Comparison of ENCODE assay signal across 8 cellular contexts in the genomic region with DNA sequence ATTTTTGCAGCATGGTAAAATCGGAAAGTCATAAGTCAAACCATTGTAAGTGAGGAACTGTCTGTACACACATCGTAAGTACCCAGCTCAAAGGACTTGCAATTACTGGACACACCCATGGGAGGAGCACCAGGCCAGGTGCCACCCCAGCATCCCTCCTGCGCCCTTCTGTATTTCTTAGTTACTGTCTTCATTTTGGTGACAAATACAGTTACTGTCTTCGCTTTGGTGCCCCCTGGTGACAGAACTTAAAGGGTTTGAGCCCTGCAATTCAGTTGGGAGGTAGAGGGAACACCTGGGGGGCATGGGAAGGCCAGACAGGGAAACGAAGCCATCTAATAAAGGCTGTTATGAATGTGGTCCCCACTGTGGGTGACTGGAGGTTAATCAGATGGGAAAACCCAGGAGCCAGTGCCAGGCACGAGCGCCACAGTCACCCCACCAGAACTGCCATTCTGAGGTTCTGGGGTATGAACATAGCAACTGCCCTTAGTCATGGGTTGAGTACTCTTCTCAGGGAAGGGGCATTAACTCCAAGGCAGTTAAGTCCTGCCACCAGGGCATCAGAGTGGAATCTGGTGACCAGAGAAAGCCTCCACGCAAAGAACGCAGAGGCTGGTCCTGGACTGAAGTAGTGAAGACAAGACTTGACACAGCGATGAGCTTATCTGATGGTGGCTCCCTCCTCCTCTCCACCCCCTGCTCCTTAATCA.
DNase-seq lines count a peak whose midpoint lies in the region; ATAC-seq and TF ChIP-seq lines count a peak whose summit lies in the region.

No MANE protein-coding gene starts in this region.

- peak; percentile 52 for TF ChIP-seq RAD21 in IMR-90 (IDR thresholded peaks at IDR 0.05; ENCODE audit: low read length)
- TF ChIP-seq RAD21 in neural cell (conservative IDR thresholded peaks at IDR 0.05) = peak; percentile 46

- no peaks in the 10 kb centered on the region for H4K20me1 ChIP-seq in IMR-90 (ENCODE audit: insufficient read depth, low read length)
- H4K20me1 ChIP-seq in neural cell (ENCODE audit: insufficient read depth) = no peaks in the 10 kb centered on the region

- no peak overlapping the region for H2BK120ac ChIP-seq in IMR-90 (ENCODE audit: low read depth, low read length)

- H4K8ac ChIP-seq in IMR-90 (ENCODE audit: low read depth in 2 of 2, low read length in 2 of 2) = no peak overlapping the region

- H3K4me3 Mint-ChIP-seq in T-helper 17 cell = no peak overlapping the region

- H3K79me1 ChIP-seq in IMR-90 (ENCODE audit: low read depth in 1 of 2, low read length in 2 of 2) = no peaks in the 10 kb centered on the region

- DNase-seq in DMS53 (lab: John Stamatoyannopoulos, UW) (peak; percentile 40), DMS53 treated with DMSO at 0.1 percent for 48 hours (lab: John Stamatoyannopoulos, UW; ENCODE audit: unreplicated experiment) (no peak), IMR-90 (peak; percentile 17), T-helper 17 cell (no peak), dermis microvascular lymphatic vessel endothelial cell (ENCODE audit: low read depth in 2 of 2) (peak; percentile 5 to 38), sciatic nerve (ENCODE audit: low spot score) (no peak)

- dilution Hi-C loops in IMR-90 (cut with HindIII; ENCODE audit: low sequenced_read_pairs, unreplicated experiment) = no loop called here

- CTCF ChIA-PET in IMR-90 (lab: Yijun Ruan, JAX) = no interaction called here

- no peak overlapping the region for H4K91ac ChIP-seq in IMR-90 (ENCODE audit: insufficient read depth, low read depth, low read length)

- intact Hi-C loops in IMR-90 (cut with micrococcal nuclease) = loop anchor here (1.0 to 2.0 kb wide), 3 partner anchors 150 to 613 kb away; a partner anchor contains a TSS
- intact Hi-C loops in sciatic nerve (cut with DNase I) = no loop called here

- H2BK15ac ChIP-seq in IMR-90 (ENCODE audit: low read depth, low read length) = no peak overlapping the region

- no peak overlapping the region for H4K5ac ChIP-seq in IMR-90 (ENCODE audit: low read depth, low read length)

- H3K36me3 ChIP-seq in IMR-90 (ENCODE audit: control insufficient read depth, insufficient read depth, low read length) = no peaks in the 10 kb centered on the region
- no peaks in the 10 kb centered on the region for H3K36me3 ChIP-seq in neural cell (ENCODE audit: insufficient read depth, low read length)

- H3K4me1 ChIP-seq in IMR-90 (ENCODE audit: control insufficient read depth, insufficient read depth, low read length) = no peaks in the 10 kb centered on the region

- no peak overlapping the region for H3K4ac ChIP-seq in IMR-90 (ENCODE audit: low read depth, low read length)

- TF ChIP-seq CTCF in IMR-90 (conservative IDR thresholded peaks at IDR 0.05; ENCODE audit: low read depth, low read length) (peak; percentile 50), neural cell (IDR thresholded peaks at IDR 0.05; ENCODE audit: poor library complexity, severe bottlenecking) (peak; percentile 50)

- H2AFZ ChIP-seq in IMR-90 (replicated peaks; ENCODE audit: low read length, poor library complexity) (no peak overlapping the region), neural cell (ENCODE audit: low read depth, low read length) (no peak overlapping the region)

- no peak overlapping the region for H3K14ac ChIP-seq in IMR-90 (replicated peaks; ENCODE audit: low read depth, low read length)

- H2BK5ac ChIP-seq in IMR-90 (ENCODE audit: low read depth, low read length, poor library complexity, severe bottlenecking) = no peak overlapping the region

- in situ Hi-C loops in IMR-90 (cut with MboI; ENCODE audit: low sequenced_read_pairs) = no loop called here

- ATAC-seq in IMR-90 (ENCODE audit: low read depth) = peak; percentile 57; the same call in 1 of the 2 replicates
- peak; percentile 37 for ATAC-seq in T-helper 17 cell
- ATAC-seq in sciatic nerve = no peak
- no peak for ATAC-seq in GM18505 (IDR thresholded peaks at IDR 0.05; ENCODE audit: unreplicated experiment)

- no peak overlapping the region for H3K23ac ChIP-seq in IMR-90 (ENCODE audit: low read depth, low read length)

- TF ChIP-seq POLR2A in IMR-90 (IDR thresholded peaks at IDR 0.05; ENCODE audit: low read depth, low read length) (no peak), GM18505 (IDR thresholded peaks at IDR 0.05; ENCODE audit: borderline replicate concordance, extremely low read depth, insufficient read depth, insufficient read length) (no peak)

- H3K36me3 Mint-ChIP-seq in T-helper 17 cell (ENCODE audit: low read depth) = peaks cover 4% of the 10 kb centered on the region

- H3K4me3 ChIP-seq in IMR-90 (ENCODE audit: insufficient read depth, low read depth, low read length) (no peak overlapping the region), neural cell (ENCODE audit: low read length) (no peak overlapping the region)

- H3K27me3 ChIP-seq in IMR-90 (ENCODE audit: control insufficient read depth, insufficient read depth, low read length) (peaks cover 1% of the 10 kb centered on the region; the same call in 1 of the 2 replicates), neural cell (ENCODE audit: insufficient read depth, low read depth, low read length) (no peaks in the 10 kb centered on the region)

- no peaks in the 10 kb centered on the region for H3K79me2 ChIP-seq in neural cell (replicated peaks; ENCODE audit: insufficient read depth, low read length)

- peaks cover 69% of the 10 kb centered on the region for H3K27me3 Mint-ChIP-seq in T-helper 17 cell

- no TSS peak for BruUV-seq in IMR-90 (replicated peaks; lab: Mats Ljungman, UMichigan)

- no peak overlapping the region for H2BK20ac ChIP-seq in IMR-90 (ENCODE audit: low read depth, low read length)

- 50% methylated on average over 1 of the region's 10 CpGs; no CpG with 5 or more reads in 1 of the 2 experiments for WGBS in IMR-90 (ENCODE audit: extremely low coverage in 2 of 2, insufficient read length in 1 of 2), 2 experiments

- H3K9me2 ChIP-seq in neural cell (ENCODE audit: insufficient read depth, low read length) = no peaks in the 10 kb centered on the region

- peaks cover 3% of the 10 kb centered on the region for H3K4me1 Mint-ChIP-seq in T-helper 17 cell

- no peaks in the 10 kb centered on the region for H3K9me1 ChIP-seq in IMR-90 (ENCODE audit: insufficient read depth, low read length)

- H2AK9ac ChIP-seq in IMR-90 (replicated peaks; ENCODE audit: low read depth, low read length, poor library complexity) = no peak overlapping the region

- H3K56ac ChIP-seq in IMR-90 (ENCODE audit: extremely low read depth, insufficient read depth, low read length) = no peak overlapping the region

- H3F3A ChIP-seq in neural cell (ENCODE audit: insufficient read depth, low read length, poor library complexity, severe bottlenecking) = no peaks in the 10 kb centered on the region

- H3K9me3 ChIP-seq in IMR-90 (ENCODE audit: control insufficient read depth, insufficient read depth, low read length) (no peaks in the 10 kb centered on the region), T-helper 17 cell (ENCODE audit: control insufficient read depth, low read length, poor library complexity, severe bottlenecking) (no peaks in the 10 kb centered on the region), neural cell (ENCODE audit: low read length) (no peaks in the 10 kb centered on the region)

- no peak overlapping the region for H3K18ac ChIP-seq in IMR-90 (ENCODE audit: low read depth, low read length)

- no peak for TF ChIP-seq EP300 in neural cell (conservative IDR thresholded peaks at IDR 0.05; ENCODE audit: poor library complexity, severe bottlenecking)

- no peak overlapping the region for H3K27ac Mint-ChIP-seq in T-helper 17 cell

- H3K9ac ChIP-seq in IMR-90 (ENCODE audit: low read depth, low read length) (no peak overlapping the region), neural cell (ENCODE audit: low read length) (no peak overlapping the region)

- H3K4me2 ChIP-seq in IMR-90 (ENCODE audit: low read depth, low read length) (no peak overlapping the region), neural cell (ENCODE audit: low read length) (no peak overlapping the region)

- H3K27ac ChIP-seq in IMR-90 (ENCODE audit: insufficient read depth, low read length) (no peak overlapping the region), neural cell (ENCODE audit: low read length) (no peak overlapping the region)

- no peak overlapping the region for H2AK5ac ChIP-seq in IMR-90 (ENCODE audit: low read depth, low read length)

- POLR2A ChIA-PET in IMR-90 (lab: Charles Lee; ENCODE audit: unreplicated experiment) = no interaction called here

TF ChIP-seq in IMR-90, 13 proteins besides CTCF, POLR2A, EP300 and RAD21:
- peak; percentile 55 for TF ChIP-seq SMC3 (IDR thresholded peaks at IDR 0.05; ENCODE audit: low read depth, low read length)
- TF ChIP-seq MAFK (IDR thresholded peaks at IDR 0.05; ENCODE audit: low read depth, low read length) = no peak

TF ChIP-seq in neural cell, 6 proteins besides CTCF, POLR2A, EP300 and RAD21 (continues in another document):
- TF ChIP-seq, protein P1, sequence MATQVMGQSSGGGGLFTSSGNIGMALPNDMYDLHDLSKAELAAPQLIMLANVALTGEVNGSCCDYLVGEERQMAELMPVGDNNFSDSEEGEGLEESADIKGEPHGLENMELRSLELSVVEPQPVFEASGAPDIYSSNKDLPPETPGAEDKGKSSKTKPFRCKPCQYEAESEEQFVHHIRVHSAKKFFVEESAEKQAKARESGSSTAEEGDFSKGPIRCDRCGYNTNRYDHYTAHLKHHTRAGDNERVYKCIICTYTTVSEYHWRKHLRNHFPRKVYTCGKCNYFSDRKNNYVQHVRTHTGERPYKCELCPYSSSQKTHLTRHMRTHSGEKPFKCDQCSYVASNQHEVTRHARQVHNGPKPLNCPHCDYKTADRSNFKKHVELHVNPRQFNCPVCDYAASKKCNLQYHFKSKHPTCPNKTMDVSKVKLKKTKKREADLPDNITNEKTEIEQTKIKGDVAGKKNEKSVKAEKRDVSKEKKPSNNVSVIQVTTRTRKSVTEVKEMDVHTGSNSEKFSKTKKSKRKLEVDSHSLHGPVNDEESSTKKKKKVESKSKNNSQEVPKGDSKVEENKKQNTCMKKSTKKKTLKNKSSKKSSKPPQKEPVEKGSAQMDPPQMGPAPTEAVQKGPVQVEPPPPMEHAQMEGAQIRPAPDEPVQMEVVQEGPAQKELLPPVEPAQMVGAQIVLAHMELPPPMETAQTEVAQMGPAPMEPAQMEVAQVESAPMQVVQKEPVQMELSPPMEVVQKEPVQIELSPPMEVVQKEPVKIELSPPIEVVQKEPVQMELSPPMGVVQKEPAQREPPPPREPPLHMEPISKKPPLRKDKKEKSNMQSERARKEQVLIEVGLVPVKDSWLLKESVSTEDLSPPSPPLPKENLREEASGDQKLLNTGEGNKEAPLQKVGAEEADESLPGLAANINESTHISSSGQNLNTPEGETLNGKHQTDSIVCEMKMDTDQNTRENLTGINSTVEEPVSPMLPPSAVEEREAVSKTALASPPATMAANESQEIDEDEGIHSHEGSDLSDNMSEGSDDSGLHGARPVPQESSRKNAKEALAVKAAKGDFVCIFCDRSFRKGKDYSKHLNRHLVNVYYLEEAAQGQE (IDR thresholded peaks at IDR 0.05; ENCODE audit: borderline replicate concordance) = no peak
- TF ChIP-seq POLR2AphosphoS5 (IDR thresholded peaks at IDR 0.05) (no peak), EZH2 (IDR thresholded peaks at IDR 0.05; ENCODE audit: borderline replicate concordance, insufficient read depth, low read length, poor library complexity, severe bottlenecking) (no peak), SMC3 (conservative IDR thresholded peaks at IDR 0.05; ENCODE audit: poor library complexity) (peak; percentile 46), MXI1 (conservative IDR thresholded peaks at IDR 0.05; ENCODE audit: poor library complexity, severe bottlenecking) (no peak)

Comparison
In these comparisons a context has a peak if more than half of its experiments do, and no peak if none do; other contexts are left out.
1. DNase-seq: peak in DMS53 (single experiment), IMR-90 (single experiment) and dermis microvascular lymphatic vessel endothelial cell (2 of 2); none in DMS53 treated with DMSO at 0.1 percent for 48 hours (single experiment), T-helper 17 cell (0 of 3) and sciatic nerve (single experiment).
2. ATAC-seq: peak in IMR-90 (single experiment) and T-helper 17 cell (single experiment); none in sciatic nerve (single experiment) and GM18505 (single experiment).